36 cellular contexts compared by ENCODE assay signal in the genomic region with DNA sequence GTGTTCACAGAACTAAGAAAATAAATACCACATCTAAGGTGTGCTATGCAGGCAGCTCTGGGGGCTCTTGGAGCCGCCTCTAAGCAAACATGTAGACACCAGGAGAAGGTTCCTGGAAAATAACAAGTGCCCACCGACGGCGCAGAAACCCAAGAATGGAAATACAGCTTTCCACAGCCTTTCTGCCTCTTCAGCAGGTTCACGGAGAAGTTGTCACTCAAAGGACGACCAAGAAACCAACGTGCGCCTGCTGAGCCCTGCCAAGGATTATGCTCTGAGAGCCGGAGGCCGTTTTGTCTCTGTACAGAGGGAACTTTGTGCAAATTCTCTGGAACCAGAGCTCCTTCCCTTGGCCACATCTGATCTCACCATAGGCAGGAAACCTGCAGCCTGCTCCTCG.
"Had no signal": no experiment of that assay in that cellular context is flagged by ENCODE, and none has a peak within 500 bp of the region (broad histone marks: within the 10 kb centered on the region; RNA-seq: fewer than 3 reads in every experiment).

No MANE protein-coding gene starts in this region.

- DNase-seq: activated CD4-positive, alpha-beta memory T cell treated with anti-CD3 and anti-CD28 coated beads for 36 hours; activated CD4-positive, alpha-beta T cell treated with anti-CD3 and anti-CD28 coated beads for 36 hours; activated CD4-positive, alpha-beta T cell treated with anti-CD3 and anti-CD28 coated beads, Interleukin-2, amount 10 ng/mL, durations not matched to agents 24 days and 14 days; activated CD4-positive, CD25-positive, alpha-beta regulatory T cell; activated CD4-positive, CD25-positive, alpha-beta regulatory T cell treated with anti-CD3 and anti-CD28 coated beads, Interleukin-2, amount 50 U/mL, for 72 hours; activated CD8-positive, alpha-beta memory T cell treated with anti-CD3 and anti-CD28 coated beads, Interleukin-2, amount 10 ng/mL, durations not matched to agents 7 days and 5 days; activated CD8-positive, alpha-beta memory T cell treated with anti-CD3 and anti-CD28 coated beads, Interleukin-2, amount 50 U/mL, for 4 hours; activated CD8-positive, alpha-beta T cell treated with anti-CD3 and anti-CD28 coated beads, Interleukin-2, amount 10 ng/mL, durations not matched to agents 7 days and 5 days; activated effector memory CD4-positive, alpha-beta T cell treated with anti-CD3 and anti-CD28 coated beads, Interleukin-2, amount 50 U/mL, for 16 hours; activated naive CD4-positive, alpha-beta T cell treated with anti-CD3 and anti-CD28 coated beads for 36 hours; activated naive CD8-positive, alpha-beta T cell treated with anti-CD3 and anti-CD28 coated beads for 36 hours; activated naive CD8-positive, alpha-beta T cell treated with anti-CD3 and anti-CD28 coated beads, Interleukin-2, amount 50 U/mL, for 24 hours; activated T-cell treated with anti-CD3 and anti-CD28 coated beads, Interleukin-2, amount 50 U/mL, for 1 hour; activated T-cell treated with anti-CD3 and anti-CD28 coated beads, Interleukin-2, amount 50 U/mL, for 48 hours; adrenal gland; amygdala; aorta; central memory CD4-positive, alpha-beta T cell; cerebellar nuclear complex; colonic mucosa; dorsolateral prefrontal cortex; effector memory CD4-positive, alpha-beta T cell; endodermal cell; erythroblast; gastrocnemius medialis; glutamatergic neuron; T-helper 2 cell had no signal

- H3K27me3 ChIP-seq: adrenal gland, breast epithelium, cardiac muscle cell, colonic mucosa, dorsolateral prefrontal cortex, esophagus muscularis mucosa, gastrocnemius medialis had no signal

- H3K36me3 ChIP-seq: breast epithelium, cardiac muscle cell, colonic mucosa, gastrocnemius medialis had no signal

- H3K4me1 ChIP-seq: adrenal gland, breast epithelium, colonic mucosa, esophagus muscularis mucosa, foreskin keratinocyte, gastrocnemius medialis had no signal

- H3K27ac ChIP-seq: adrenal gland, breast epithelium, cardiac muscle cell, colonic mucosa, esophagus muscularis mucosa, foreskin keratinocyte, gastrocnemius medialis had no signal

- H3K4me3 Mint-ChIP-seq: activated CD4-positive, alpha-beta memory T cell treated with anti-CD3 and anti-CD28 coated beads for 36 hours; activated CD4-positive, alpha-beta T cell treated with anti-CD3 and anti-CD28 coated beads for 36 hours; activated CD4-positive, alpha-beta T cell treated with anti-CD3 and anti-CD28 coated beads, Interleukin-2, amount 10 ng/mL, durations not matched to agents 24 days and 14 days; activated CD8-positive, alpha-beta memory T cell treated with anti-CD3 and anti-CD28 coated beads, Interleukin-2, amount 10 ng/mL, durations not matched to agents 7 days and 5 days; activated CD8-positive, alpha-beta T cell treated with anti-CD3 and anti-CD28 coated beads, Interleukin-2, amount 10 ng/mL, durations not matched to agents 7 days and 5 days; activated naive CD4-positive, alpha-beta T cell treated with anti-CD3 and anti-CD28 coated beads for 36 hours; activated naive CD4-positive, alpha-beta T cell treated with anti-CD3 and anti-CD28 coated beads, Interleukin-2, amount 50 U/mL, for 24 hours; activated naive CD8-positive, alpha-beta T cell treated with anti-CD3 and anti-CD28 coated beads for 36 hours; activated naive CD8-positive, alpha-beta T cell treated with anti-CD3 and anti-CD28 coated beads, Interleukin-2, amount 50 U/mL, for 24 hours; activated T-helper 1 cell treated with anti-CD3 and anti-CD28 coated beads, Interleukin-12 subunit alpha, Interleukin-12 subunit beta, Interleukin-2, Interleukin-4 antibody, amounts not matched to agents 30 ng/mL and 10 ng/mL and 1 ng/mL, durations not matched to agents 14 hours and 24 hours and 36 hours; brain; dendritic cell treated with granulocyte-macrophage colony-stimulating factor and Interleukin-4, amounts not matched to agents 40 ng/mL and 50 ng/mL, for 4 days; endodermal cell had no signal

- ATAC-seq: activated CD4-positive, alpha-beta T cell treated with anti-CD3 and anti-CD28 coated beads for 36 hours; activated CD8-positive, alpha-beta memory T cell treated with anti-CD3 and anti-CD28 coated beads, Interleukin-2, amount 10 ng/mL, durations not matched to agents 7 days and 5 days; activated CD8-positive, alpha-beta T cell treated with anti-CD3 and anti-CD28 coated beads, Interleukin-2, amount 10 ng/mL, durations not matched to agents 7 days and 5 days; activated naive CD8-positive, alpha-beta T cell treated with anti-CD3 and anti-CD28 coated beads, Interleukin-2, amount 50 U/mL, for 24 hours; foreskin keratinocyte; gastrocnemius medialis had no signal

- H3K9me3 ChIP-seq: adrenal gland, breast epithelium, colonic mucosa, esophagus muscularis mucosa, gastrocnemius medialis had no signal

- H3K36me3 Mint-ChIP-seq: activated CD4-positive, alpha-beta memory T cell treated with anti-CD3 and anti-CD28 coated beads for 36 hours; activated naive CD4-positive, alpha-beta T cell treated with anti-CD3 and anti-CD28 coated beads, Interleukin-2, amount 50 U/mL, for 24 hours; activated naive CD8-positive, alpha-beta T cell treated with anti-CD3 and anti-CD28 coated beads for 36 hours; brain had no signal

- H3K4me1 Mint-ChIP-seq: brain, endodermal cell had no signal

- H3K27ac Mint-ChIP-seq: activated CD4-positive, alpha-beta memory T cell treated with anti-CD3 and anti-CD28 coated beads for 36 hours; activated CD4-positive, alpha-beta T cell treated with anti-CD3 and anti-CD28 coated beads for 36 hours; activated CD4-positive, alpha-beta T cell treated with anti-CD3 and anti-CD28 coated beads, Interleukin-2, amount 10 ng/mL, durations not matched to agents 24 days and 14 days; activated CD8-positive, alpha-beta memory T cell treated with anti-CD3 and anti-CD28 coated beads, Interleukin-2, amount 10 ng/mL, durations not matched to agents 7 days and 5 days; activated CD8-positive, alpha-beta T cell treated with anti-CD3 and anti-CD28 coated beads, Interleukin-2, amount 10 ng/mL, durations not matched to agents 7 days and 5 days; activated naive CD4-positive, alpha-beta T cell treated with anti-CD3 and anti-CD28 coated beads for 36 hours; activated naive CD4-positive, alpha-beta T cell treated with anti-CD3 and anti-CD28 coated beads, Interleukin-2, amount 50 U/mL, for 24 hours; activated naive CD8-positive, alpha-beta T cell treated with anti-CD3 and anti-CD28 coated beads for 36 hours; activated naive CD8-positive, alpha-beta T cell treated with anti-CD3 and anti-CD28 coated beads, Interleukin-2, amount 50 U/mL, for 24 hours; activated T-helper 2 cell treated with anti-CD3 and anti-CD28 coated beads, Interferon-gamma antibody, Interleukin-2, Interleukin-4, amounts not matched to agents 10 μg/mL and 5 μg/mL and 100 μg/mL, durations not matched to agents 14 hours and 24 hours and 36 hours; brain; dendritic cell treated with granulocyte-macrophage colony-stimulating factor and Interleukin-4, amounts not matched to agents 40 ng/mL and 50 ng/mL, for 4 days; endodermal cell had no signal

- H3K4me3 ChIP-seq: adrenal gland, breast epithelium, cardiac muscle cell, colonic mucosa, dorsolateral prefrontal cortex, esophagus muscularis mucosa, gastrocnemius medialis had no signal

- H3K9me3 Mint-ChIP-seq: activated CD4-positive, alpha-beta memory T cell treated with anti-CD3 and anti-CD28 coated beads for 36 hours; activated naive CD4-positive, alpha-beta T cell treated with anti-CD3 and anti-CD28 coated beads for 36 hours; activated naive CD4-positive, alpha-beta T cell treated with anti-CD3 and anti-CD28 coated beads, Interleukin-2, amount 50 U/mL, for 24 hours; activated T-helper 1 cell treated with anti-CD3 and anti-CD28 coated beads, Interleukin-12 subunit alpha, Interleukin-12 subunit beta, Interleukin-2, Interleukin-4 antibody, amounts not matched to agents 30 ng/mL and 10 ng/mL and 1 ng/mL, durations not matched to agents 14 hours and 24 hours and 36 hours; activated T-helper 2 cell treated with anti-CD3 and anti-CD28 coated beads, Interferon-gamma antibody, Interleukin-2, Interleukin-4, amounts not matched to agents 10 μg/mL and 5 μg/mL and 100 μg/mL, durations not matched to agents 14 hours and 24 hours and 36 hours; brain; dendritic cell treated with granulocyte-macrophage colony-stimulating factor and Interleukin-4, amounts not matched to agents 40 ng/mL and 50 ng/mL, for 4 days; endodermal cell had no signal
